In genomic region chr4:94390804-94391410, GRCh38 we compare ENCODE assay signal across 8 cellular contexts. TPM values are rescaled to one million over a fixed set of nuclear protein-coding genes. Genes with fewer than 3 reads are reported as not detected.
DNase-seq lines count a peak whose midpoint lies in the region; ATAC-seq and TF ChIP-seq lines count a peak whose summit lies in the region.

No MANE protein-coding gene starts in this region.

- intact Hi-C loops in CD8-positive, alpha-beta T cell (cut with DNase I, micrococcal nuclease): loop anchor here (2.0 to 5.0 kb wide), 2 partner anchors 86 to 89 kb away; no protein-coding TSS in a partner anchor

- POLR2A ChIA-PET in CD8-positive, alpha-beta T cell (lab: Charles Lee): no interaction called here

- no peak overlapping the region for H3K27ac ChIP-seq in CD8-positive, alpha-beta T cell (ENCODE audit: low read depth, low read length)
- no peak overlapping the region for H3K27ac ChIP-seq in VCaP

- no peaks in the 10 kb centered on the region for H3K9me3 Mint-ChIP-seq in CD8-positive, alpha-beta T cell

- no peaks in the 10 kb centered on the region for H3K4me1 ChIP-seq in CD8-positive, alpha-beta T cell (ENCODE audit: insufficient read depth, low read length)

- no peak overlapping the region for H3K4me3 Mint-ChIP-seq in CD8-positive, alpha-beta T cell

- H3K4me1 Mint-ChIP-seq in CD8-positive, alpha-beta T cell (ENCODE audit: low read depth): no peaks in the 10 kb centered on the region

- no peaks in the 10 kb centered on the region for H3K36me3 Mint-ChIP-seq in CD8-positive, alpha-beta T cell

- H3K27ac Mint-ChIP-seq in CD8-positive, alpha-beta T cell: no peak overlapping the region

- CTCF ChIA-PET in CD8-positive, alpha-beta T cell (lab: Charles Lee): interaction anchor here (0.9 kb wide), 2 partner anchors 9 to 38 kb away, joined by 3 read pairs; no protein-coding TSS in a partner anchor

- TF ChIP-seq CTCF in CD8-positive, alpha-beta T cell (IDR thresholded peaks at IDR 0.05): peak; percentile 60
- TF ChIP-seq CTCF in VCaP (conservative IDR thresholded peaks at IDR 0.05) (peak; percentile 80), kidney epithelial cell (IDR thresholded peaks at IDR 0.05; ENCODE audit: insufficient read depth, low read length, poor library complexity, severe bottlenecking) (peak; percentile 57)

- no peak overlapping the region for H3K4me3 ChIP-seq in CD8-positive, alpha-beta T cell (ENCODE audit: low read depth, low read length)
- H3K4me3 ChIP-seq in kidney epithelial cell (ENCODE audit: low read depth, low read length): no peak overlapping the region

- no peaks in the 10 kb centered on the region for H3K9me3 ChIP-seq in CD8-positive, alpha-beta T cell (ENCODE audit: low read length)

- H3K27me3 ChIP-seq in CD8-positive, alpha-beta T cell (ENCODE audit: insufficient read depth, low read length): no peaks in the 10 kb centered on the region
- H3K27me3 ChIP-seq in kidney epithelial cell (ENCODE audit: control insufficient read depth, insufficient read depth, low read length): no peaks in the 10 kb centered on the region

- ATAC-seq in CD8-positive, alpha-beta T cell: no peak
- ATAC-seq in GM19035 (IDR thresholded peaks at IDR 0.05; ENCODE audit: unreplicated experiment): peak; percentile 69
- ATAC-seq in GM18861 (IDR thresholded peaks at IDR 0.05; ENCODE audit: unreplicated experiment): no peak
- ATAC-seq in HG03025 (IDR thresholded peaks at IDR 0.05; ENCODE audit: low FRiP score, unreplicated experiment): no peak

- DNase-seq in CD8-positive, alpha-beta T cell: peak in 1 of 7 experiments; percentile 6
- DNase-seq in kidney epithelial cell (ENCODE audit: low read depth) (no peak), A172 (ENCODE audit: low spot score) (no peak), NK-92 (lab: John Stamatoyannopoulos, UW; ENCODE audit: unreplicated experiment) (no peak)

- no peaks in the 10 kb centered on the region for H3K36me3 ChIP-seq in CD8-positive, alpha-beta T cell (ENCODE audit: insufficient read depth, low read length)
- no peaks in the 10 kb centered on the region for H3K36me3 ChIP-seq in kidney epithelial cell (ENCODE audit: control insufficient read depth, insufficient read depth, low read length)

- no peaks in the 10 kb centered on the region for H3K27me3 Mint-ChIP-seq in CD8-positive, alpha-beta T cell (ENCODE audit: low read depth)

RNA-seq across cellular contexts. Expression of gene HPGDS, which starts 48.3 kb away (rescaled TPM):
- total RNA-seq in CD8-positive, alpha-beta T cell: not detected
- not detected in 2 replicates for total RNA-seq in kidney epithelial cell
- not detected in 2 replicates for total RNA-seq in A172 (2014; rRNA removed; shearing (Covaris generic))
